27 cellular contexts compared by ENCODE assay signal in the genomic region with DNA sequence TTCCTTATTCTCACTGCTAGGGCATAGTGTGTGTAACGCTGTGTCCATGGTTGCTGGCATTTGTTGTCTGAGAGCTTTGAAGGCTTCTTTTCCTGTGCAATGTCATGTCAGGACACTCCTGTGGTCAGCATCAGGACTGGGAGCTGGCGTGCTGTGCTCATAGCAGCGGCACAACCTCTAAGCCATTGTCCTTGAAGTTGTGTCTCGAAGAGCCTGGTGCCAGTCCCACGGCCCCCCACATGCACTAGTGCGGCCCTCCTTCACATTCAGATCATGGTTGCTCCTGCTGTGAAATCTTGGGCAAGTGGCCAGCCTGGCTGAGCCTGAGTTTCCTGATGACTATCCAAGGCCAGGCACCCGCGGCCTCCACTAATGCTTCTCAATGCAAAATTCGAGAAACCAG. TPM values are rescaled to one million over a fixed set of nuclear protein-coding genes. Genes with fewer than 3 reads are reported as not detected.
DNase-seq lines count a peak whose midpoint lies in the region; ATAC-seq and TF ChIP-seq lines count a peak whose summit lies in the region.
"Had no signal": no experiment of that assay in that cellular context is flagged by ENCODE, and none has a peak within 500 bp of the region (broad histone marks: within the 10 kb centered on the region; RNA-seq: fewer than 3 reads in every experiment).

No MANE protein-coding gene starts in this region.

- H3K36me3 Mint-ChIP-seq in WTC11 = peaks cover 8% of the 10 kb centered on the region
- H3K36me3 Mint-ChIP-seq in naive thymus-derived CD8-positive, alpha-beta T cell = peaks cover 0 to 4% (median 0%) of the 10 kb centered on the region in 3 donors
- H3K36me3 Mint-ChIP-seq: activated naive CD8-positive, alpha-beta T cell treated with anti-CD3 and anti-CD28 coated beads, Interleukin-2, amount 10 ng/mL, durations not matched to agents 7 days and 5 days had no signal

- TF ChIP-seq CTCF in WTC11 (IDR thresholded peaks at IDR 0.05) = no peak
- no peak for TF ChIP-seq CTCF in dorsolateral prefrontal cortex (IDR thresholded peaks at IDR 0.05 in 54 of 56, conservative IDR thresholded peaks at IDR 0.05 in 2 of 56; ENCODE audit: low read depth in 1 of 56, partially characterized antibody in 56 of 56)

- H3K27me3 Mint-ChIP-seq in WTC11 (ENCODE audit: low read depth) = no peaks in the 10 kb centered on the region
- H3K27me3 Mint-ChIP-seq in naive thymus-derived CD8-positive, alpha-beta T cell = peaks cover 0 to 9% (median 3%) of the 10 kb centered on the region in 5 donors
- H3K27me3 Mint-ChIP-seq: activated CD4-positive, alpha-beta T cell treated with anti-CD3 and anti-CD28 coated beads for 36 hours; activated naive CD8-positive, alpha-beta T cell treated with anti-CD3 and anti-CD28 coated beads, Interleukin-2, amount 10 ng/mL, durations not matched to agents 7 days and 5 days had no signal

- intact Hi-C loops in dorsolateral prefrontal cortex (cut with DNase I) (no loop called here), right cardiac atrium (cut with DNase I) (no loop called here)

- H3K9me3 Mint-ChIP-seq in WTC11 = peaks cover 13% of the 10 kb centered on the region
- H3K9me3 Mint-ChIP-seq in naive thymus-derived CD8-positive, alpha-beta T cell = peaks cover 0 to 15% (median 6%) of the 10 kb centered on the region in 9 donors
- H3K9me3 Mint-ChIP-seq: activated naive CD8-positive, alpha-beta T cell treated with anti-CD3 and anti-CD28 coated beads, Interleukin-2, amount 10 ng/mL, durations not matched to agents 7 days and 5 days; T-helper 1 cell treated with Interleukin-12 subunit alpha and Interleukin-12 subunit beta and Interleukin-4 antibody, amounts not matched to agents 30 μg/mL and 1 μg/mL, for 36 hours had no signal

- H3K27me3 ChIP-seq in dorsolateral prefrontal cortex (no peaks in the 10 kb centered on the region), right cardiac atrium (ENCODE audit: control insufficient read depth, insufficient read depth) (no peaks in the 10 kb centered on the region)
- H3K27me3 ChIP-seq: BLaER1 treated with 17β-estradiol and CSF1 and Interleukin-3, amounts not matched to agents 10 nM and 100 nM; brain microvascular endothelial cell; esophagus muscularis mucosa; foreskin keratinocyte; hepatocyte; upper lobe of left lung had no signal

- 41% methylated on average over 9 of the region's 9 CpGs for WGBS in right cardiac atrium

- H3K27ac Mint-ChIP-seq in WTC11 = no peak overlapping the region; the same call in none of the 2 replicates
- no peak overlapping the region for H3K27ac Mint-ChIP-seq in naive thymus-derived CD8-positive, alpha-beta T cell
- H3K27ac Mint-ChIP-seq: activated CD4-positive, alpha-beta T cell treated with anti-CD3 and anti-CD28 coated beads for 36 hours; activated naive CD8-positive, alpha-beta T cell treated with anti-CD3 and anti-CD28 coated beads, Interleukin-2, amount 10 ng/mL, durations not matched to agents 7 days and 5 days; effector memory CD8-positive, alpha-beta T cell; T-helper 1 cell treated with Interleukin-12 subunit alpha and Interleukin-12 subunit beta and Interleukin-4 antibody, amounts not matched to agents 30 μg/mL and 1 μg/mL, for 36 hours had no signal

- no peak for DNase-seq in WTC11 (ENCODE audit: low spot score)
- peak in 7 of 10 donors; percentile 23 to 72 (median 50) for DNase-seq in dorsolateral prefrontal cortex
- peak; percentile 31 to 71 (median 58) for DNase-seq in right cardiac atrium
- DNase-seq in stromal cell of bone marrow (ENCODE audit: low read depth) = peak; percentile 9
- DNase-seq in naive thymus-derived CD8-positive, alpha-beta T cell = no peak
- DNase-seq: activated CD4-positive, alpha-beta T cell treated with anti-CD3 and anti-CD28 coated beads for 36 hours; activated effector memory CD4-positive, alpha-beta T cell treated with anti-CD3 and anti-CD28 coated beads, Interleukin-2, amount 50 U/mL, for 16 hours; activated naive CD8-positive, alpha-beta T cell treated with anti-CD3 and anti-CD28 coated beads, Interleukin-2, amount 10 ng/mL, durations not matched to agents 7 days and 5 days; activated T-cell treated with anti-CD3 and anti-CD28 coated beads for 4 hours; brain microvascular endothelial cell; COR-L47; DMS79; effector memory CD8-positive, alpha-beta T cell; foreskin keratinocyte; H9; mesendoderm; NCI-H146; NCI-H446 treated with DMSO at 0.1 percent for 48 hours; RPMI8226; spleen; upper lobe of left lung had no signal

- H3K27ac ChIP-seq in dorsolateral prefrontal cortex (no peak overlapping the region), right cardiac atrium (ENCODE audit: low read length) (peak overlapping the region; percentile 79)
- H3K27ac ChIP-seq: BLaER1 treated with 17β-estradiol and CSF1 and Interleukin-3, amounts not matched to agents 10 nM and 100 nM; brain microvascular endothelial cell; esophagus muscularis mucosa; foreskin keratinocyte; hepatocyte; spleen; upper lobe of left lung had no signal

- no peak overlapping the region for H3K4me3 Mint-ChIP-seq in WTC11
- no peak overlapping the region for H3K4me3 Mint-ChIP-seq in naive thymus-derived CD8-positive, alpha-beta T cell
- H3K4me3 Mint-ChIP-seq: activated CD4-positive, alpha-beta T cell treated with anti-CD3 and anti-CD28 coated beads for 36 hours; activated naive CD8-positive, alpha-beta T cell treated with anti-CD3 and anti-CD28 coated beads, Interleukin-2, amount 10 ng/mL, durations not matched to agents 7 days and 5 days; effector memory CD8-positive, alpha-beta T cell; H9; T-helper 1 cell treated with Interleukin-12 subunit alpha and Interleukin-12 subunit beta and Interleukin-4 antibody, amounts not matched to agents 30 μg/mL and 1 μg/mL, for 36 hours had no signal

- H3K9me3 ChIP-seq in right cardiac atrium (ENCODE audit: control insufficient read depth, low read length) = no peaks in the 10 kb centered on the region
- H3K9me3 ChIP-seq: BLaER1 treated with 17β-estradiol and CSF1 and Interleukin-3, amounts not matched to agents 10 nM and 100 nM; esophagus muscularis mucosa; upper lobe of left lung had no signal

- peak; percentile 34 for ATAC-seq in WTC11
- ATAC-seq in right cardiac atrium = peak; percentile 88 to 91
- ATAC-seq in naive thymus-derived CD8-positive, alpha-beta T cell = no peak
- no peak for ATAC-seq in HG03432 (IDR thresholded peaks at IDR 0.05; ENCODE audit: unreplicated experiment)
- ATAC-seq in GM18873 (IDR thresholded peaks at IDR 0.05; ENCODE audit: low FRiP score, unreplicated experiment) = no peak
- ATAC-seq: activated CD4-positive, alpha-beta T cell treated with anti-CD3 and anti-CD28 coated beads for 36 hours; effector memory CD8-positive, alpha-beta T cell; foreskin keratinocyte had no signal

- H3K4me1 Mint-ChIP-seq in WTC11 = peaks cover 32% of the 10 kb centered on the region
- H3K4me1 Mint-ChIP-seq in naive thymus-derived CD8-positive, alpha-beta T cell = peaks cover 0 to 1% (median 0%) of the 10 kb centered on the region in 4 donors
- H3K4me1 Mint-ChIP-seq: activated CD4-positive, alpha-beta T cell treated with anti-CD3 and anti-CD28 coated beads for 36 hours; activated naive CD8-positive, alpha-beta T cell treated with anti-CD3 and anti-CD28 coated beads, Interleukin-2, amount 10 ng/mL, durations not matched to agents 7 days and 5 days had no signal

- H3K4me3 ChIP-seq in dorsolateral prefrontal cortex (no peak overlapping the region), right cardiac atrium (ENCODE audit: low read length) (no peak overlapping the region)
- H3K4me3 ChIP-seq: BLaER1 treated with 17β-estradiol and CSF1 and Interleukin-3, amounts not matched to agents 10 nM and 100 nM; esophagus muscularis mucosa; hepatocyte; spleen; upper lobe of left lung had no signal

- POLR2A ChIA-PET in WTC11 (lab: Charles Lee) = no interaction called here
- POLR2A ChIA-PET in naive thymus-derived CD8-positive, alpha-beta T cell (lab: Charles Lee) = no interaction called here

- H3K4me1 ChIP-seq in right cardiac atrium (ENCODE audit: control insufficient read depth, insufficient read depth, low read length) = peaks cover 6% of the 10 kb centered on the region
- H3K4me1 ChIP-seq: BLaER1 treated with 17β-estradiol and CSF1 and Interleukin-3, amounts not matched to agents 10 nM and 100 nM; foreskin keratinocyte; spleen; upper lobe of left lung had no signal

- CTCF ChIA-PET in WTC11 (lab: Charles Lee) = interaction anchor here (0.9 to 1.3 kb wide), 3 partner anchors 11 to 422 kb away, joined by 3 to 9 read pairs (median 3); no protein-coding TSS in a partner anchor

TF ChIP-seq in WTC11, 78 proteins besides CTCF, POLR2A, EP300 and RAD21:
- TF ChIP-seq ELF4 (CRISPR knock-in tag; IDR thresholded peaks at IDR 0.05; ENCODE audit: low read depth) = no peak
- TF ChIP-seq, protein P1, sequence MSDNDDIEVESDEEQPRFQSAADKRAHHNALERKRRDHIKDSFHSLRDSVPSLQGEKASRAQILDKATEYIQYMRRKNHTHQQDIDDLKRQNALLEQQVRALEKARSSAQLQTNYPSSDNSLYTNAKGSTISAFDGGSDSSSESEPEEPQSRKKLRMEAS (CRISPR knock-in tag; IDR thresholded peaks at IDR 0.05) = 0 out of 2 replicates have a peak, but pooled peaks have one; percentile 26

RNA-seq across cellular contexts. Expression of gene PDZD2, which starts 32.4 kb away (rescaled TPM):
- total RNA-seq in WTC11 (2021) = 7.1 to 11.4 TPM (median 7.5 TPM) in 3 replicates
- total RNA-seq in dorsolateral prefrontal cortex = 100 to 1,000 TPM in 74 of 120 experiments, 10 to 100 TPM in 46; 40.2 to 232 (median 105) TPM
- 100 to 1,000 TPM; 103 to 188 (median 111) TPM for total RNA-seq in right cardiac atrium
- 40.4 TPM for polyA plus RNA-seq in right cardiac atrium
- total RNA-seq in naive thymus-derived CD8-positive, alpha-beta T cell = 1 to 10 TPM; 1.2 to 1.4 TPM
- 1 to 10 TPM in 1 of 3 donors, under 1 TPM in 1, not detected in 1; 0.73 to 1.7 TPM for polyA plus RNA-seq in naive thymus-derived CD8-positive, alpha-beta T cell

Comparison
In these comparisons a context has a peak if more than half of its experiments do, and no peak if none do; other contexts are left out.
1. ATAC-seq: peak in WTC11 (single experiment) and right cardiac atrium (2 of 2); none in naive thymus-derived CD8-positive, alpha-beta T cell (0 of 2), HG03432 (single experiment) and GM18873 (single experiment).
2. DNase-seq: peak in dorsolateral prefrontal cortex (7 of 10), right cardiac atrium (3 of 3) and stromal cell of bone marrow (single experiment); none in WTC11 (single experiment) and naive thymus-derived CD8-positive, alpha-beta T cell (0 of 10).